ENCODE assay signal across 8 cellular contexts in the genomic region with DNA sequence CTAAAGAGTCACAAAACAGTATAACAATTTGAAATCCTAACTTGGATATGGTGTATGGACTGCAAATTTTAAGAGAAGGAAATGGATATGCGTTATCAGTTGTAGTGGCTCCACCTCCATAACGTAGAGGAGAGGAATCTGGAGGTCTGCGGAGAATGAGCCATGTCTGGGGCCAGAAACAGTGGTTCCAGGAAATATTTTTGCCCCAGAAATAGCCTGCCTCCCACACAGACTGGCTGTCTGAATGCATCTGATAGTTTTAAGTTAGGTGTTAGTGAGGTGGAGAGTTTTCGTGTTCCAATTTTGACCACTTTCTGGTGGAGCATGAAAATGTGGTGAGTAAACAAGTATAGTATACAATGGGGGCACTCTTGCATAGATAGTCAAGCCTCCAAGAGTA. TPM values are rescaled to one million over a fixed set of nuclear protein-coding genes. Genes with fewer than 3 reads are reported as not detected.
A peak's percentile ranks its signal among the peaks of the same experiment; 100 is the strongest.
DNase-seq lines count a peak whose midpoint lies in the region; ATAC-seq lines count a peak whose summit lies in the region.

No MANE protein-coding gene starts in this region.

- peak overlapping the region; percentile 98 for H3K4me3 Mint-ChIP-seq in activated T-helper 17 cell treated with anti-CD3 and anti-CD28 coated beads, Interleukin-2, amount 50 U/mL, for 72 hours
- peak overlapping the region; percentile 88 to 100 (median 96) for H3K4me3 Mint-ChIP-seq in naive B cell

- peak; percentile 18 for ATAC-seq in HG02870 (IDR thresholded peaks at IDR 0.05; ENCODE audit: unreplicated experiment)
- ATAC-seq in activated T-helper 17 cell treated with anti-CD3 and anti-CD28 coated beads, Interleukin-2, amount 50 U/mL, for 72 hours (replicated peaks) = peak; percentile 13
- no peak for ATAC-seq in naive B cell (ENCODE audit: low read depth in 2 of 2)
- ATAC-seq in GM21529 (IDR thresholded peaks at IDR 0.05; ENCODE audit: unreplicated experiment) = no peak
- no peak for ATAC-seq in HG03135 (IDR thresholded peaks at IDR 0.05; ENCODE audit: unreplicated experiment)

- peak overlapping the region; percentile 95 for H3K27ac Mint-ChIP-seq in activated T-helper 17 cell treated with anti-CD3 and anti-CD28 coated beads, Interleukin-2, amount 50 U/mL, for 72 hours
- peak overlapping the region; percentile 59 to 97 (median 88) for H3K27ac Mint-ChIP-seq in naive B cell

- no peaks in the 10 kb centered on the region for H3K27me3 Mint-ChIP-seq in activated T-helper 17 cell treated with anti-CD3 and anti-CD28 coated beads, Interleukin-2, amount 50 U/mL, for 72 hours
- no peaks in the 10 kb centered on the region for H3K27me3 Mint-ChIP-seq in naive B cell

- H3K4me1 Mint-ChIP-seq in activated T-helper 17 cell treated with anti-CD3 and anti-CD28 coated beads, Interleukin-2, amount 50 U/mL, for 72 hours = peaks cover 53% of the 10 kb centered on the region
- peaks cover 69 to 88% (median 88%) of the 10 kb centered on the region in 3 donors for H3K4me1 Mint-ChIP-seq in naive B cell

- peaks cover 92% of the 10 kb centered on the region for H3K36me3 Mint-ChIP-seq in activated T-helper 17 cell treated with anti-CD3 and anti-CD28 coated beads, Interleukin-2, amount 50 U/mL, for 72 hours (ENCODE audit: low read depth)
- H3K36me3 Mint-ChIP-seq in naive B cell = peaks cover 0 to 5% of the 10 kb centered on the region in 2 donors

- H3K9me3 Mint-ChIP-seq in activated T-helper 17 cell treated with anti-CD3 and anti-CD28 coated beads, Interleukin-2, amount 50 U/mL, for 72 hours = no peaks in the 10 kb centered on the region
- H3K9me3 Mint-ChIP-seq in naive B cell = peaks cover 0 to 3% (median 0%) of the 10 kb centered on the region in 7 donors

- DNase-seq in EH (ENCODE audit: low read depth) (peak; percentile 48), naive B cell (no peak), epidermal melanocyte (ENCODE audit: insufficient read length, low spot score) (no peak), C1 segment of cervical spinal cord (lab: John Stamatoyannopoulos, UW) (no peak)

RNA-seq across cellular contexts. Expression of gene PHTF2, which starts 1.6 kb away (rescaled TPM):
- 100 to 1,000 TPM in 1 of 2 donors, 10 to 100 TPM in 1; 66.1 to 123 TPM for total RNA-seq in activated T-helper 17 cell treated with anti-CD3 and anti-CD28 coated beads, Interleukin-2, amount 50 U/mL, for 72 hours
- 10 to 100 TPM; 14.7 to 34.0 (median 23.8) TPM for polyA plus RNA-seq in naive B cell (ENCODE audit: low read depth in 6 of 6)

RNA-seq across cellular contexts. Expression of gene TMEM60, which starts 1.9 kb away (rescaled TPM):
- total RNA-seq in activated T-helper 17 cell treated with anti-CD3 and anti-CD28 coated beads, Interleukin-2, amount 50 U/mL, for 72 hours = 10 to 100 TPM; 12.1 to 13.2 TPM
- 10 to 100 TPM; 12.4 to 53.5 (median 29.6) TPM for polyA plus RNA-seq in naive B cell (ENCODE audit: low read depth in 6 of 6)

Comparison
In these comparisons a context has a peak if more than half of its experiments do, and no peak if none do; other contexts are left out.
1. ATAC-seq: peak in HG02870 (single experiment) and activated T-helper 17 cell treated with anti-CD3 and anti-CD28 coated beads, Interleukin-2, amount 50 U/mL, for 72 hours (single experiment); none in naive B cell (0 of 2), GM21529 (single experiment) and HG03135 (single experiment).